ENCODE assay signal across 11 cellular contexts in the genomic region with DNA sequence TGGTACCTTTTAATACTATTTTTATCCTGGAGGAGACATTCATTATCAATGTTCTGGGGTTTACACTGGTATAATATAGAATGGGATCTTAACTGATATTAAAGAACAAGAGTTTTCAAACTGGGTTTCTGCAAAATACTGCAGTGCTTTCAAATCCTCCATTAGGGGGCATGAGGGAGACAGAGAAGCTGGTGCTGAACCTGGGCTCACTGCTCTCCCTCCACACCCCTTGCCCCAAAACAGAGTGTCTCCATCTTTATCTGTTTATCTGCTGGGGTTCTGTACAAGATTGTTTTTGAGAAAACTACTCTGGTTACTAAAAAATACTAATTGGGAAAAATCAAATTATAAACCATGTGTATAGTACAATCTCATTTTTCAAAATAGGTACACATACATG. TPM values are rescaled to one million over a fixed set of nuclear protein-coding genes. Genes with fewer than 3 reads are reported as not detected.
A peak's percentile ranks its signal among the peaks of the same experiment; 100 is the strongest.
DNase-seq lines count a peak whose midpoint lies in the region; ATAC-seq and TF ChIP-seq lines count a peak whose summit lies in the region.
"Had no signal": no experiment of that assay in that cellular context is flagged by ENCODE, and none has a peak within 500 bp of the region (broad histone marks: within the 10 kb centered on the region; RNA-seq: fewer than 3 reads in every experiment).

No MANE protein-coding gene starts in this region.

- no peaks in the 10 kb centered on the region for H3K4me1 ChIP-seq in uterus

- H3K27ac ChIP-seq in dorsolateral prefrontal cortex, result no peak overlapping the region
- H3K27ac ChIP-seq in uterus, result no peak overlapping the region

- DNase-seq in AG09319 (ENCODE audit: extremely low read depth, low read depth), result no peak
- DNase-seq in RKO (ENCODE audit: low spot score), result peak; percentile 11
- DNase-seq in hepatic stellate cell (ENCODE audit: low spot score), result peak; percentile 3
- DNase-seq in dorsolateral prefrontal cortex, result no peak
- no peak for DNase-seq in uterus
- DNase-seq in activated CD4-positive, CD25-positive, alpha-beta regulatory T cell treated with anti-CD3 and anti-CD28 coated beads, Interleukin-2, amount 50 U/mL, for 72 hours, result no peak
- DNase-seq: DMS79, mesenchymal stem cell, NCI-H2171 had no signal

- no peak for ATAC-seq in HG03097 (IDR thresholded peaks at IDR 0.05; ENCODE audit: low FRiP score, unreplicated experiment)

- TF ChIP-seq POLR2A in uterus (IDR thresholded peaks at IDR 0.05), result no peak

- peak; percentile 50 for TF ChIP-seq CTCF in AG09319 (IDR thresholded peaks at IDR 0.05; ENCODE audit: low read depth, low read length)
- peak; percentile 21; the same call in 1 of the 2 replicates for TF ChIP-seq CTCF in GM12874 (IDR thresholded peaks at IDR 0.05; ENCODE audit: insufficient read depth, low read depth, low read length)
- TF ChIP-seq CTCF in dorsolateral prefrontal cortex (IDR thresholded peaks at IDR 0.05 in 54 of 56, conservative IDR thresholded peaks at IDR 0.05 in 2 of 56; ENCODE audit: low read depth in 1 of 56, partially characterized antibody in 56 of 56), result peak in 19 of 56 donors; percentile 8 to 43 (median 16)
- no peak for TF ChIP-seq CTCF in uterus (IDR thresholded peaks at IDR 0.05)

- no peaks in the 10 kb centered on the region for H3K36me3 ChIP-seq in uterus

- no peaks in the 10 kb centered on the region for H3K9me3 ChIP-seq in uterus

- H3K27me3 ChIP-seq in dorsolateral prefrontal cortex, result no peaks in the 10 kb centered on the region
- no peaks in the 10 kb centered on the region for H3K27me3 ChIP-seq in uterus

- intact Hi-C loops in dorsolateral prefrontal cortex (cut with DNase I), result no loop called here
- intact Hi-C loops in uterus (cut with DNase I; ENCODE audit: low total_unique reads), result no loop called here

- H3K4me3 ChIP-seq in dorsolateral prefrontal cortex, result no peak overlapping the region
- H3K4me3 ChIP-seq in uterus, result no peak overlapping the region

RNA-seq across cellular contexts. Expression of a gene that starts 41.7 kb away (rescaled TPM):
- total RNA-seq in dorsolateral prefrontal cortex (100 to 1,000 TPM; 108 to 402 (median 282) TPM), uterus (10 to 100 TPM in 1 of 4 donors, under 1 TPM in 1, not detected in 2; 0.82 to 13.2 TPM)

Comparison
In these comparisons a context has a peak if more than half of its experiments do, and no peak if none do; other contexts are left out.
1. DNase-seq: peak in RKO (single experiment) and hepatic stellate cell (single experiment); none in AG09319 (single experiment), dorsolateral prefrontal cortex (0 of 10), uterus (0 of 2) and activated CD4-positive, CD25-positive, alpha-beta regulatory T cell treated with anti-CD3 and anti-CD28 coated beads, Interleukin-2, amount 50 U/mL, for 72 hours (single experiment).
2. CTCF ChIP-seq: peak in AG09319 (single experiment) and GM12874 (single experiment); none in uterus (0 of 4).
3. RNA of a gene that starts 41.7 kb away (total RNA-seq): 108 to 402 TPM in dorsolateral prefrontal cortex; 0.82 to 13.2 TPM in uterus; every median in the first group is over 4 times any median in the second.